In genomic region chr11:122979815-122980656, GRCh38 we compare ENCODE assay signal across 24 cellular contexts. TPM values are rescaled to one million over a fixed set of nuclear protein-coding genes. Genes with fewer than 3 reads are reported as not detected.
DNase-seq lines count a peak whose midpoint lies in the region; ATAC-seq, FAIRE-seq and TF ChIP-seq lines count a peak whose summit lies in the region.
"Had no signal": no experiment of that assay in that cellular context is flagged by ENCODE, and none has a peak within 500 bp of the region (broad histone marks: within the 10 kb centered on the region; RNA-seq: fewer than 3 reads in every experiment).

No MANE protein-coding gene starts in this region.

- H3K36me3 ChIP-seq in GM23338 (ENCODE audit: insufficient read depth), result no peaks in the 10 kb centered on the region
- no peaks in the 10 kb centered on the region for H3K36me3 ChIP-seq in endothelial cell of umbilical vein (ENCODE audit: control insufficient read depth in 2 of 2, extremely low read depth in 1 of 2, insufficient read depth in 2 of 2, low read length in 2 of 2)
- H3K36me3 ChIP-seq in CD4-positive, alpha-beta memory T cell (ENCODE audit: insufficient read depth, low read length), result no peaks in the 10 kb centered on the region
- H3K36me3 ChIP-seq: BE2C, prostate gland had no signal

- no peak for TF ChIP-seq POLR2A in endothelial cell of umbilical vein (IDR thresholded peaks at IDR 0.05; ENCODE audit: low read depth, low read length)

- H3K27me3 ChIP-seq in GM23338 (ENCODE audit: insufficient read depth) (peaks cover 100% of the 10 kb centered on the region), endothelial cell of umbilical vein (ENCODE audit: control insufficient read depth in 2 of 2, insufficient read depth in 2 of 2, low read length in 2 of 2) (peaks cover 77 to 96% of the 10 kb centered on the region in 2 experiments)
- peaks cover 77% of the 10 kb centered on the region for H3K27me3 ChIP-seq in CD4-positive, alpha-beta memory T cell (ENCODE audit: insufficient read depth, low read length)

- H3K9me3 ChIP-seq in endothelial cell of umbilical vein (replicated peaks; ENCODE audit: control insufficient read depth, insufficient read depth, low read length), result no peaks in the 10 kb centered on the region
- no peaks in the 10 kb centered on the region for H3K9me3 ChIP-seq in CD4-positive, alpha-beta memory T cell (ENCODE audit: control insufficient read depth in 1 of 2, low read length in 2 of 2)
- H3K9me3 ChIP-seq: BE2C, prostate gland, SK-N-SH had no signal

- H3F3A ChIP-seq in GM23338 (replicated peaks; ENCODE audit: low read depth), result peaks cover 20% of the 10 kb centered on the region

- H4K20me1 ChIP-seq in GM23338 (replicated peaks; ENCODE audit: insufficient read depth) (peaks cover 7% of the 10 kb centered on the region), endothelial cell of umbilical vein (replicated peaks; ENCODE audit: control insufficient read depth, extremely low read depth, insufficient read depth, low read length) (peaks cover 3% of the 10 kb centered on the region)

- peaks cover 33% of the 10 kb centered on the region for H3K4me1 ChIP-seq in GM23338 (ENCODE audit: insufficient read depth)
- H3K4me1 ChIP-seq in endothelial cell of umbilical vein (ENCODE audit: control insufficient read depth, extremely low read depth, insufficient read depth, low read length), result no peaks in the 10 kb centered on the region
- peaks cover 25% of the 10 kb centered on the region for H3K4me1 ChIP-seq in CD4-positive, alpha-beta memory T cell (ENCODE audit: insufficient read depth, low read length)
- H3K4me1 ChIP-seq: BE2C, prostate gland had no signal

- no peak overlapping the region for H3K27ac Mint-ChIP-seq in GM23338
- H3K27ac Mint-ChIP-seq in neural crest cell (ENCODE audit: unreplicated experiment), result no peak overlapping the region
- no peak overlapping the region for H3K27ac Mint-ChIP-seq in CD4-positive, alpha-beta memory T cell
- H3K27ac Mint-ChIP-seq: activated T-helper 17 cell treated with anti-CD3 and anti-CD28 coated beads, Interleukin-2, amount 50 U/mL, for 72 hours; natural killer cell had no signal

- intact Hi-C loops in endothelial cell of umbilical vein (cut with micrococcal nuclease), result loop anchor here (5.0 kb wide), 1 partner anchor 98 kb away; the partner anchor contains the start of gene JHY
- intact Hi-C loops in CD4-positive, alpha-beta memory T cell (cut with micrococcal nuclease), result no loop called here

- H2AFZ ChIP-seq in GM23338 (no peak overlapping the region), endothelial cell of umbilical vein (ENCODE audit: low read depth, low read length) (no peak overlapping the region)

- dilution Hi-C loops in endothelial cell of umbilical vein (cut with MboI; ENCODE audit: extremely low pct_ligation_motif_present, low sequenced_read_pairs), result no loop called here

- H3K9me1 ChIP-seq in endothelial cell of umbilical vein (replicated peaks; ENCODE audit: control insufficient read depth, extremely low read depth, insufficient read depth, low read length), result no peaks in the 10 kb centered on the region

- H3K4me3 ChIP-seq in GM23338 (peak overlapping the region; percentile 84), endothelial cell of umbilical vein (replicated peaks in 1 of 3; ENCODE audit: insufficient read depth in 1 of 3, low read depth in 1 of 3, low read length in 3 of 3) (no peak overlapping the region)
- H3K4me3 ChIP-seq in CD4-positive, alpha-beta memory T cell (ENCODE audit: low read length in 2 of 2), result no peak overlapping the region
- H3K4me3 ChIP-seq: lung, prostate gland had no signal

- no peaks in the 10 kb centered on the region for H3K9me2 ChIP-seq in GM23338 (ENCODE audit: insufficient read depth)
- H3K9me2 ChIP-seq: SK-N-SH had no signal

- DNase-seq in DMS53 (lab: John Stamatoyannopoulos, UW) (peak; percentile 17), DMS53 treated with DMSO at 0.1 percent for 48 hours (lab: John Stamatoyannopoulos, UW; ENCODE audit: unreplicated experiment) (no peak), GM23338 (ENCODE audit: low spot score) (peak; percentile 55), endothelial cell of umbilical vein (ENCODE audit: low read depth, low spot score) (no peak), neural crest cell (ENCODE audit: low read depth, low spot score) (peak; percentile 6), NCI-H2171 treated with DMSO at 0.1 percent for 48 hours (lab: John Stamatoyannopoulos, UW) (no peak)
- DNase-seq in CD4-positive, alpha-beta memory T cell, result no peak
- DNase-seq: BE2C; caudate nucleus; Karpas-422; natural killer cell; NCI-H1105; NCI-H82; SK-N-SH; small intestine; stimulated activated CD4-positive, alpha-beta T cell treated with anti-CD3 and anti-CD28 coated beads, Interleukin-4, amount 100 ng/mL, for 1 hour had no signal

- CTCF ChIA-PET in endothelial cell of umbilical vein (lab: Charles Lee), result interaction anchor here (0.9 kb wide), 1 partner anchor 14 kb away, joined by 3 read pairs; no protein-coding TSS in a partner anchor
- CTCF ChIA-PET in CD4-positive, alpha-beta memory T cell (lab: Charles Lee; ENCODE audit: partially characterized antibody), result interaction anchor here (0.7 kb wide), 1 partner anchor 60 kb away, joined by 3 read pairs; no protein-coding TSS in a partner anchor

- BruUV-seq in endothelial cell of umbilical vein (replicated peaks; lab: Mats Ljungman, UMichigan), result no TSS peak

- H3K27me3 Mint-ChIP-seq in GM23338 (ENCODE audit: insufficient read depth, low read depth, poor library complexity) (peaks cover 99% of the 10 kb centered on the region), neural crest cell (ENCODE audit: low read depth) (peaks cover 100% of the 10 kb centered on the region)
- H3K27me3 Mint-ChIP-seq in CD4-positive, alpha-beta memory T cell, result peaks cover 75 to 84% of the 10 kb centered on the region in 2 donors

- H3K9ac ChIP-seq in endothelial cell of umbilical vein (replicated peaks; ENCODE audit: extremely low read depth, insufficient read depth, low read length), result no peak overlapping the region
- H3K9ac ChIP-seq: SK-N-SH had no signal

- ATAC-seq in GM23338 (no peak), GM21526 (IDR thresholded peaks at IDR 0.05; ENCODE audit: low FRiP score, unreplicated experiment) (no peak)
- ATAC-seq: activated T-helper 17 cell treated with anti-CD3 and anti-CD28 coated beads, Interleukin-2, amount 50 U/mL, for 72 hours; esophagus mucosa; natural killer cell had no signal

- H3K4me3 Mint-ChIP-seq in GM23338, result peak overlapping the region; percentile 64
- peak overlapping the region; percentile 14 for H3K4me3 Mint-ChIP-seq in neural crest cell
- peak overlapping the region in 2 of 8 donors; percentile 1 to 43 for H3K4me3 Mint-ChIP-seq in CD4-positive, alpha-beta memory T cell
- H3K4me3 Mint-ChIP-seq: activated T-helper 17 cell treated with anti-CD3 and anti-CD28 coated beads, Interleukin-2, amount 50 U/mL, for 72 hours; natural killer cell had no signal

- H3K4me2 ChIP-seq in GM23338 (peak overlapping the region; percentile 60), endothelial cell of umbilical vein (ENCODE audit: insufficient read depth, low read length) (no peak overlapping the region)
- H3K4me2 ChIP-seq: SK-N-SH had no signal

- H3K9me3 Mint-ChIP-seq in GM23338 (peaks cover 14% of the 10 kb centered on the region), neural crest cell (no peaks in the 10 kb centered on the region)
- H3K9me3 Mint-ChIP-seq in CD4-positive, alpha-beta memory T cell, result peaks cover 0 to 22% (median 5%) of the 10 kb centered on the region in 8 donors

- no peak for FAIRE-seq in endothelial cell of umbilical vein (lab: Jason Lieb, UNC)
- FAIRE-seq: G401.6, RCC 7860, small intestine had no signal

- POLR2A ChIA-PET in endothelial cell of umbilical vein (lab: Charles Lee), result no interaction called here
- POLR2A ChIA-PET in CD4-positive, alpha-beta memory T cell (lab: Charles Lee; ENCODE audit: partially characterized antibody), result no interaction called here

- no peak overlapping the region for H3K27ac ChIP-seq in GM23338 (ENCODE audit: low read depth)
- no peak overlapping the region for H3K27ac ChIP-seq in endothelial cell of umbilical vein (ENCODE audit: insufficient read depth, low read depth, low read length)
- no peak overlapping the region for H3K27ac ChIP-seq in CD4-positive, alpha-beta memory T cell (ENCODE audit: low read depth, low read length)
- H3K27ac ChIP-seq: 22Rv1, prostate gland had no signal

- H3K4me1 Mint-ChIP-seq in GM23338 (peaks cover 52% of the 10 kb centered on the region), neural crest cell (peaks cover 20% of the 10 kb centered on the region)
- H3K4me1 Mint-ChIP-seq in CD4-positive, alpha-beta memory T cell, result peaks cover 25 to 64% (median 37%) of the 10 kb centered on the region in 4 donors

- TF ChIP-seq CTCF in GM23338 (conservative IDR thresholded peaks at IDR 0.05; ENCODE audit: low read depth in 2 of 2) (no peak), endothelial cell of umbilical vein (IDR thresholded peaks at IDR 0.05; ENCODE audit: extremely low read depth in 1 of 2, insufficient read depth in 1 of 2, low read depth in 1 of 2, low read length in 2 of 2) (no peak), neural crest cell (conservative IDR thresholded peaks at IDR 0.05) (no peak)

- peaks cover 3% of the 10 kb centered on the region; the same call in 1 of the 3 replicates for H3K36me3 Mint-ChIP-seq in GM23338 (ENCODE audit: low read depth)
- peaks cover 4% of the 10 kb centered on the region for H3K36me3 Mint-ChIP-seq in neural crest cell (ENCODE audit: low read depth)
- H3K36me3 Mint-ChIP-seq in CD4-positive, alpha-beta memory T cell, result peaks cover 0 to 4% of the 10 kb centered on the region in 2 donors

- H3K79me2 ChIP-seq in GM23338 (replicated peaks; ENCODE audit: insufficient read depth), result no peaks in the 10 kb centered on the region
- H3K79me2 ChIP-seq in endothelial cell of umbilical vein (ENCODE audit: control insufficient read depth, insufficient read depth, low read length), result no peaks in the 10 kb centered on the region

TF ChIP-seq in GM23338, 12 proteins besides CTCF, POLR2A, EP300 and RAD21 (continues in another document):
- TF ChIP-seq POLR2AphosphoS5 (IDR thresholded peaks at IDR 0.05; ENCODE audit: low read depth), result no peak

TF ChIP-seq in endothelial cell of umbilical vein, 7 proteins besides CTCF, POLR2A, EP300 and RAD21 (continues in another document):
- TF ChIP-seq GATA2 (IDR thresholded peaks at IDR 0.05; ENCODE audit: insufficient read depth, insufficient read length, low read depth, low read length), result no peak

RNA-seq across cellular contexts. Expression of gene BSX, which starts 1.6 kb away (rescaled TPM):
- total RNA-seq in GM23338 (2014; rRNA removed; shearing (Covaris generic)), result not detected in 2 replicates
- polyA plus RNA-seq in GM23338 (2016; fragmentation: Nextera tagmentation; extraction: Ambion mirVana), result not detected in 2 replicates
- not detected in 2 replicates for total RNA-seq in endothelial cell of umbilical vein
- not detected in 2 replicates for polyA plus RNA-seq in endothelial cell of umbilical vein
- not detected in 2 replicates for polyA plus RNA-seq in endothelial cell of umbilical vein (2011; cell fraction: cytosol; rRNA removed)
- not detected in 2 replicates for polyA plus RNA-seq in endothelial cell of umbilical vein (2011; cell fraction: nucleus; rRNA removed)
- polyA plus RNA-seq in endothelial cell of umbilical vein (2012), result not detected in 2 replicates
- not detected in 2 replicates for polyA minus RNA-seq in endothelial cell of umbilical vein
- polyA minus RNA-seq in endothelial cell of umbilical vein (2011; cell fraction: cytosol; rRNA and poly(A)+ RNA removed), result not detected
- not detected in 2 replicates for polyA minus RNA-seq in endothelial cell of umbilical vein (2011; cell fraction: nucleus; rRNA and poly(A)+ RNA removed)
- not detected in 2 replicates for total RNA-seq in neural crest cell
- not detected for total RNA-seq in CD4-positive, alpha-beta memory T cell
- polyA plus RNA-seq in CD4-positive, alpha-beta memory T cell, result not detected
- total RNA-seq: activated T-helper 17 cell treated with anti-CD3 and anti-CD28 coated beads, Interleukin-2, amount 50 U/mL, for 72 hours; esophagus mucosa; lung; natural killer cell; prostate gland had no signal
- polyA plus RNA-seq: lung, small intestine had no signal

Comparison
In these comparisons a context has a peak if more than half of its experiments do, and no peak if none do; other contexts are left out.
1. DNase-seq: peak in DMS53 (single experiment), GM23338 (single experiment) and neural crest cell (single experiment); none in DMS53 treated with DMSO at 0.1 percent for 48 hours (single experiment), endothelial cell of umbilical vein (single experiment), NCI-H2171 treated with DMSO at 0.1 percent for 48 hours (single experiment) and CD4-positive, alpha-beta memory T cell (0 of 5).